3 cellular contexts compared by ENCODE assay signal in the genomic region with DNA sequence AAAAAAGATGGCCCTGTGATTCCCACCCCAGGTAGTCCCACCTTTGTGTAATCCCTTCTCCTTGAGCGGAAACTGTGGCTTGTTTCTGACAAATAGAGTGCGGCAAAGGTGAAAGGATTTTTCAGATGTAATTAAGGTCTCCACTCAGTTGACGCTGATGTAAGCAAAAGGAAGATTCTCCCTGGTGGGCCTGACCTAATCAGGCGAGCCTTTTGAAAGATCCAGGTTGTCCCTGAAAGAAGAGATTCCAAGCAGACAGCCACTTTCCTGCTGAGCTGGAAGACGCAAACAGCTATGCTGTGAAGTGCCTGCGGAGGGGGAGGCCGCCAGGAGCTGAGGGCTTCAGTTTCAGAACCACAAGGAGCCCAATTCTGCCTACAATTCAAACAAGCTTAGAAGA.
A peak's percentile ranks its signal among the peaks of the same experiment; 100 is the strongest.
TF ChIP-seq lines count a peak whose summit lies in the region.

No MANE protein-coding gene starts in this region.

TF ChIP-seq in A549, 52 proteins besides CTCF, POLR2A, EP300 and RAD21:
- peak; percentile 9 for TF ChIP-seq MAFK (IDR thresholded peaks at IDR 0.05; ENCODE audit: partially characterized antibody)
- TF ChIP-seq, protein P1, sequence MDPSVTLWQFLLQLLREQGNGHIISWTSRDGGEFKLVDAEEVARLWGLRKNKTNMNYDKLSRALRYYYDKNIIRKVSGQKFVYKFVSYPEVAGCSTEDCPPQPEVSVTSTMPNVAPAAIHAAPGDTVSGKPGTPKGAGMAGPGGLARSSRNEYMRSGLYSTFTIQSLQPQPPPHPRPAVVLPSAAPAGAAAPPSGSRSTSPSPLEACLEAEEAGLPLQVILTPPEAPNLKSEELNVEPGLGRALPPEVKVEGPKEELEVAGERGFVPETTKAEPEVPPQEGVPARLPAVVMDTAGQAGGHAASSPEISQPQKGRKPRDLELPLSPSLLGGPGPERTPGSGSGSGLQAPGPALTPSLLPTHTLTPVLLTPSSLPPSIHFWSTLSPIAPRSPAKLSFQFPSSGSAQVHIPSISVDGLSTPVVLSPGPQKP (IDR thresholded peaks at IDR 0.05; ENCODE audit: low read depth, low read length): no peak

TF ChIP-seq in HEK293T, 16 proteins besides CTCF, POLR2A, EP300 and RAD21:
- TF ChIP-seq SP1 (IDR thresholded peaks at IDR 0.05) (no peak), BHLHE40 (IDR thresholded peaks at IDR 0.05; ENCODE audit: borderline replicate concordance) (no peak), SUZ12 (IDR thresholded peaks at IDR 0.05) (no peak), NFRKB (IDR thresholded peaks at IDR 0.05) (no peak), TARDBP (IDR thresholded peaks at IDR 0.05) (no peak), HDGF (IDR thresholded peaks at IDR 0.05; ENCODE audit: borderline replicate concordance) (no peak), LEF1 (IDR thresholded peaks at IDR 0.05; ENCODE audit: borderline replicate concordance) (no peak), FOXA1 (IDR thresholded peaks at IDR 0.05) (no peak), ELF4 (IDR thresholded peaks at IDR 0.05) (no peak), FOXM1 (IDR thresholded peaks at IDR 0.05; ENCODE audit: borderline replicate concordance) (0 out of 2 replicates have a peak, but pooled peaks have one; percentile 19), ZNF384 (IDR thresholded peaks at IDR 0.05) (0 out of 2 replicates have a peak, but pooled peaks have one; percentile 8), L3MBTL2 (conservative IDR thresholded peaks at IDR 0.05) (no peak), ARNT (IDR thresholded peaks at IDR 0.05) (no peak), FOXK2 (IDR thresholded peaks at IDR 0.05) (no peak)
- TF ChIP-seq, protein P2, sequence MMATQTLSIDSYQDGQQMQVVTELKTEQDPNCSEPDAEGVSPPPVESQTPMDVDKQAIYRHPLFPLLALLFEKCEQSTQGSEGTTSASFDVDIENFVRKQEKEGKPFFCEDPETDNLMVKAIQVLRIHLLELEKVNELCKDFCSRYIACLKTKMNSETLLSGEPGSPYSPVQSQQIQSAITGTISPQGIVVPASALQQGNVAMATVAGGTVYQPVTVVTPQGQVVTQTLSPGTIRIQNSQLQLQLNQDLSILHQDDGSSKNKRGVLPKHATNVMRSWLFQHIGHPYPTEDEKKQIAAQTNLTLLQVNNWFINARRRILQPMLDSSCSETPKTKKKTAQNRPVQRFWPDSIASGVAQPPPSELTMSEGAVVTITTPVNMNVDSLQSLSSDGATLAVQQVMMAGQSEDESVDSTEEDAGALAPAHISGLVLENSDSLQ (IDR thresholded peaks at IDR 0.05): no peak

TF ChIP-seq in K562, 482 proteins besides CTCF, POLR2A, EP300 and RAD21:
- TF ChIP-seq ZNF134 (CRISPR knock-in tag; conservative IDR thresholded peaks at IDR 0.05) (peak; percentile 100), ZNF3 (CRISPR knock-in tag; IDR thresholded peaks at IDR 0.05) (no peak), FOXM1 (IDR thresholded peaks at IDR 0.05; ENCODE audit: low read depth) (peak; percentile 75), FOXM1 (CRISPR knock-in tag; IDR thresholded peaks at IDR 0.05; ENCODE audit: low read depth) (no peak), XRCC3 (IDR thresholded peaks at IDR 0.05) (no peak), ZNF444 (CRISPR knock-in tag; IDR thresholded peaks at IDR 0.05) (no peak), ERF (CRISPR knock-in tag; IDR thresholded peaks at IDR 0.05) (no peak), TFE3 (CRISPR knock-in tag; IDR thresholded peaks at IDR 0.05) (no peak), RBM25 (IDR thresholded peaks at IDR 0.05; ENCODE audit: low read depth, low read length, severe bottlenecking) (peak; percentile 64), ELF2 (CRISPR knock-in tag; IDR thresholded peaks at IDR 0.05) (no peak), GMEB1 (CRISPR knock-in tag; IDR thresholded peaks at IDR 0.05) (no peak), PRMT5 (CRISPR knock-in tag; IDR thresholded peaks at IDR 0.05) (no peak), ARNT (IDR thresholded peaks at IDR 0.05) (no peak), RBM39 (optimal IDR thresholded peaks at IDR 0.05; ENCODE audit: low read depth, low read length) (no peak)
- TF ChIP-seq, protein P3, sequence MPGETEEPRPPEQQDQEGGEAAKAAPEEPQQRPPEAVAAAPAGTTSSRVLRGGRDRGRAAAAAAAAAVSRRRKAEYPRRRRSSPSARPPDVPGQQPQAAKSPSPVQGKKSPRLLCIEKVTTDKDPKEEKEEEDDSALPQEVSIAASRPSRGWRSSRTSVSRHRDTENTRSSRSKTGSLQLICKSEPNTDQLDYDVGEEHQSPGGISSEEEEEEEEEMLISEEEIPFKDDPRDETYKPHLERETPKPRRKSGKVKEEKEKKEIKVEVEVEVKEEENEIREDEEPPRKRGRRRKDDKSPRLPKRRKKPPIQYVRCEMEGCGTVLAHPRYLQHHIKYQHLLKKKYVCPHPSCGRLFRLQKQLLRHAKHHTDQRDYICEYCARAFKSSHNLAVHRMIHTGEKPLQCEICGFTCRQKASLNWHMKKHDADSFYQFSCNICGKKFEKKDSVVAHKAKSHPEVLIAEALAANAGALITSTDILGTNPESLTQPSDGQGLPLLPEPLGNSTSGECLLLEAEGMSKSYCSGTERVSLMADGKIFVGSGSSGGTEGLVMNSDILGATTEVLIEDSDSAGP (CRISPR knock-in tag; IDR thresholded peaks at IDR 0.05): no peak
